8 cellular contexts compared by ENCODE assay signal in genomic region chr19:11346104-11346940, GRCh38.
A peak's percentile ranks its signal among the peaks of the same experiment; 100 is the strongest.
DNase-seq lines count a peak whose midpoint lies in the region; ATAC-seq and FAIRE-seq lines count a peak whose summit lies in the region.

CCDC159 (plus strand) TSS chr19:11346519; CDS start chr19:11346607, 88 bp downstream.
TMEM205 (minus strand) TSS chr19:11346268; CDS start chr19:11345619, 649 bp downstream.

- H3K4me2 ChIP-seq in BLaER1, result peak within 1 kb of the TSS; percentile 95

- DNase-seq in GM19239 (ENCODE audit: insufficient read length, low spot score) (peak; percentile 93), NCI-H524 treated with DMSO at 0.1 percent for 48 hours (lab: John Stamatoyannopoulos, UW) (peak; percentile 98), kidney tubule cell (ENCODE audit: low spot score) (peak; percentile 100)
- peak; percentile 99 for DNase-seq in activated CD4-positive, alpha-beta T cell treated with anti-CD3 and anti-CD28 coated beads for 48 hours
- DNase-seq in stimulated activated CD4-positive, alpha-beta T cell treated with anti-CD3 and anti-CD28 coated beads, Interleukin-1b, Interleukin-23, amount 100 ng/mL, for 24 hours (ENCODE audit: low read depth in 4 of 4, low spot score in 1 of 4), result peak; percentile 90 to 98 (median 96)

- H3K27ac ChIP-seq in BLaER1, result peak within 1 kb of the TSS; percentile 73

- peak within 1 kb of the TSS; percentile 76 for H3K4me3 ChIP-seq in BLaER1

- H3K9me3 ChIP-seq in BLaER1, result peaks cover 11% of the 10 kb centered on the region

- H3K36me3 ChIP-seq in BLaER1, result peaks cover 14% of the 10 kb centered on the region; the same call in 1 of the 2 replicates

- H3K4me1 ChIP-seq in BLaER1, result peaks cover 39% of the 10 kb centered on the region

- ATAC-seq in HG03457 (IDR thresholded peaks at IDR 0.05; ENCODE audit: unreplicated experiment), result peak; percentile 71

- FAIRE-seq in GM19239 (lab: Jason Lieb, UNC), result peak; percentile 98
- FAIRE-seq in colon (lab: Jason Lieb, UNC), result peak; percentile 96

- H3K27me3 ChIP-seq in BLaER1, result no peaks in the 10 kb centered on the region

- H3K9ac ChIP-seq in BLaER1, result peak within 1 kb of the TSS; percentile 81

- no peaks in the 10 kb centered on the region for H4K20me1 ChIP-seq in BLaER1

Comparison
In these comparisons a context has a peak if more than half of its experiments do, and no peak if none do; other contexts are left out.
1. Peak in every context shown above with its lines: DNase-seq, ATAC-seq, H3K4me3 ChIP-seq and H3K27ac ChIP-seq.